ENCODE assay signal across 8 cellular contexts in the genomic region with DNA sequence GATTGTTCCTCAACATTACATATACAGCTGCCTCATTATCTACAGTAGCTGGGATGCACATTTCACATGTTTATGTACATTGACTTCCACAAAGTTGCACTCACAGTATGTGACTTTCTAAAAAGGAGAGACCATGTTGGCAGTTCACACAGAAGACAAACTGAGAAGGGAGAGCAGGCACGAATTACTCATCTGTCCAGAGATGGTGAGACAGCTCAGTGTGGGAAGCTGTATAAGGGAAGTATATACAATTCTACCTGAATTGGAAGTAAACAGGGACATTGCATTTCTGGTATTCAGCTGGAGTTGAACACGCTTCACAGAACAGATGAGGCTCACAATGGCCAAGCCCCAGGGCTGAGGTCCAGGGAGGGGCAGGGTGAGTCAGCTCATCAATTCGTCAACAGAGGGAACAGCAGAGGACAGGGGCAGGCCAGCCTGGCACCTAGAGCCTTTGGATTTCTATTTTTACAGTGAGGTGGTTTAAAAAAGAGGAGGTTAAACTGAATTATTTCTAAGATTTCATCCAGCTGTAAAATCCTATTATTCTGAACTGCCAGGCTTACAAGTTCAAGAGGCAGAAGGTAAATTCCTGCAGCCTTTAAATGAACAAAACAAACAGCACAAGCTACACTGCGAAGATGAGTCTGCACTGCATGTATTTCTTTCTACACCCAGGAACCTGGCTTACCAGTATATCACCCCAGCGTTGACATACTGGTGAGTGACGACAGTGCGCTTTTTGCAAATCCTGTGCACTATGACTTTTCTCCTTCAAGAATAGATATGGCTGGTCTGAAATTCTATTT. TPM values are rescaled to one million over a fixed set of nuclear protein-coding genes. Genes with fewer than 3 reads are reported as not detected.
DNase-seq lines count a peak whose midpoint lies in the region; ATAC-seq, FAIRE-seq and TF ChIP-seq lines count a peak whose summit lies in the region.

No MANE protein-coding gene starts in this region.

- no peaks in the 10 kb centered on the region for H3K27me3 ChIP-seq in bronchial epithelial cell (ENCODE audit: control insufficient read depth, insufficient read depth, low read length)
- H3K27me3 ChIP-seq in upper lobe of left lung: no peaks in the 10 kb centered on the region

- TF ChIP-seq CTCF in bronchial epithelial cell (IDR thresholded peaks at IDR 0.05; ENCODE audit: insufficient read depth, low read length, severe bottlenecking) (no peak), upper lobe of left lung (IDR thresholded peaks at IDR 0.05) (no peak)

- TF ChIP-seq POLR2A in upper lobe of left lung (IDR thresholded peaks at IDR 0.05): no peak

- no peaks in the 10 kb centered on the region for H3K9me3 Mint-ChIP-seq in activated CD8-positive, alpha-beta memory T cell treated with anti-CD3 and anti-CD28 coated beads, Interleukin-2, amount 10 ng/mL, durations not matched to agents 7 days and 5 days (ENCODE audit: low read depth)

- peaks cover 6% of the 10 kb centered on the region for H3K36me3 ChIP-seq in bronchial epithelial cell (ENCODE audit: control insufficient read depth, insufficient read depth, low read length)
- H3K36me3 ChIP-seq in upper lobe of left lung: peaks cover 5 to 36% (median 20%) of the 10 kb centered on the region in 4 donors

- no peak overlapping the region for H3K27ac ChIP-seq in upper lobe of left lung

- DNase-seq in activated CD8-positive, alpha-beta memory T cell treated with anti-CD3 and anti-CD28 coated beads, Interleukin-2, amount 10 ng/mL, durations not matched to agents 7 days and 5 days: no peak
- DNase-seq in activated CD8-positive, alpha-beta memory T cell treated with anti-CD3 and anti-CD28 coated beads, Interleukin-2, amount 50 U/mL, for 48 hours: no peak
- DNase-seq in bronchial epithelial cell (ENCODE audit: low read depth) (peak; percentile 82), kidney tubule cell (ENCODE audit: low spot score) (peak; percentile 89), upper lobe of left lung (no peak), inferior parietal cortex (ENCODE audit: extremely low spot score) (no peak), SKM-1 treated with dmso at 0.1 percent for 144 hours (lab: John Stamatoyannopoulos, UW; ENCODE audit: unreplicated experiment) (no peak), germinal center (ENCODE audit: low spot score) (no peak)

- ATAC-seq in activated CD8-positive, alpha-beta memory T cell treated with anti-CD3 and anti-CD28 coated beads, Interleukin-2, amount 10 ng/mL, durations not matched to agents 7 days and 5 days: no peak
- ATAC-seq in upper lobe of left lung (ENCODE audit: low FRiP score in 2 of 2): peak; percentile 64 to 79

- no peak for TF ChIP-seq EP300 in upper lobe of left lung (IDR thresholded peaks at IDR 0.05)

- no peak overlapping the region for H3K4me3 ChIP-seq in bronchial epithelial cell (ENCODE audit: low read depth, low read length)
- no peak overlapping the region for H3K4me3 ChIP-seq in upper lobe of left lung

- no peak overlapping the region for H3K4me3 Mint-ChIP-seq in activated CD8-positive, alpha-beta memory T cell treated with anti-CD3 and anti-CD28 coated beads, Interleukin-2, amount 10 ng/mL, durations not matched to agents 7 days and 5 days

- FAIRE-seq in bronchial epithelial cell (lab: Jason Lieb, UNC): peak; percentile 40

- peak overlapping the region; percentile 33 for H3K27ac Mint-ChIP-seq in activated CD8-positive, alpha-beta memory T cell treated with anti-CD3 and anti-CD28 coated beads, Interleukin-2, amount 10 ng/mL, durations not matched to agents 7 days and 5 days

- no peaks in the 10 kb centered on the region for H3K9me3 ChIP-seq in upper lobe of left lung

- H3K4me1 ChIP-seq in upper lobe of left lung: peaks cover 2 to 23% (median 6%) of the 10 kb centered on the region in 4 donors

- CTCF ChIA-PET in activated CD8-positive, alpha-beta memory T cell treated with anti-CD3 and anti-CD28 coated beads, Interleukin-2, amount 10 ng/mL, durations not matched to agents 7 days and 5 days (lab: Charles Lee): interaction anchor here (0.7 kb wide), 1 partner anchor 10 kb away, joined by 3 read pairs; a partner anchor contains a TSS

- peaks cover 28% of the 10 kb centered on the region for H3K4me1 Mint-ChIP-seq in activated CD8-positive, alpha-beta memory T cell treated with anti-CD3 and anti-CD28 coated beads, Interleukin-2, amount 10 ng/mL, durations not matched to agents 7 days and 5 days

- H3K27me3 Mint-ChIP-seq in activated CD8-positive, alpha-beta memory T cell treated with anti-CD3 and anti-CD28 coated beads, Interleukin-2, amount 10 ng/mL, durations not matched to agents 7 days and 5 days: no peaks in the 10 kb centered on the region

- peaks cover 48% of the 10 kb centered on the region for H3K36me3 Mint-ChIP-seq in activated CD8-positive, alpha-beta memory T cell treated with anti-CD3 and anti-CD28 coated beads, Interleukin-2, amount 10 ng/mL, durations not matched to agents 7 days and 5 days

- WGBS in upper lobe of left lung, 2 donors: 75 to 77% methylated on average over 7 of the region's 7 CpGs

RNA-seq across cellular contexts. Expression of a gene that starts 9.8 kb away (rescaled TPM):
- total RNA-seq in activated CD8-positive, alpha-beta memory T cell treated with anti-CD3 and anti-CD28 coated beads, Interleukin-2, amount 10 ng/mL, durations not matched to agents 7 days and 5 days: 10 to 100 TPM; 75.0 to 78.8 TPM
- 11.8 and 11.9 TPM in 2 replicates for total RNA-seq in bronchial epithelial cell
- total RNA-seq in upper lobe of left lung: 10 to 100 TPM; 63.7 to 89.1 (median 83.5) TPM

Comparison
In these comparisons a context has a peak if more than half of its experiments do, and no peak if none do; other contexts are left out.
1. DNase-seq: peak in bronchial epithelial cell (single experiment) and kidney tubule cell (single experiment); none in activated CD8-positive, alpha-beta memory T cell treated with anti-CD3 and anti-CD28 coated beads, Interleukin-2, amount 10 ng/mL, durations not matched to agents 7 days and 5 days (single experiment), activated CD8-positive, alpha-beta memory T cell treated with anti-CD3 and anti-CD28 coated beads, Interleukin-2, amount 50 U/mL, for 48 hours (single experiment), upper lobe of left lung (0 of 2), inferior parietal cortex (single experiment), SKM-1 treated with dmso at 0.1 percent for 144 hours (single experiment) and germinal center (single experiment).